ENCODE assay signal across 9 cellular contexts in the genomic region with DNA sequence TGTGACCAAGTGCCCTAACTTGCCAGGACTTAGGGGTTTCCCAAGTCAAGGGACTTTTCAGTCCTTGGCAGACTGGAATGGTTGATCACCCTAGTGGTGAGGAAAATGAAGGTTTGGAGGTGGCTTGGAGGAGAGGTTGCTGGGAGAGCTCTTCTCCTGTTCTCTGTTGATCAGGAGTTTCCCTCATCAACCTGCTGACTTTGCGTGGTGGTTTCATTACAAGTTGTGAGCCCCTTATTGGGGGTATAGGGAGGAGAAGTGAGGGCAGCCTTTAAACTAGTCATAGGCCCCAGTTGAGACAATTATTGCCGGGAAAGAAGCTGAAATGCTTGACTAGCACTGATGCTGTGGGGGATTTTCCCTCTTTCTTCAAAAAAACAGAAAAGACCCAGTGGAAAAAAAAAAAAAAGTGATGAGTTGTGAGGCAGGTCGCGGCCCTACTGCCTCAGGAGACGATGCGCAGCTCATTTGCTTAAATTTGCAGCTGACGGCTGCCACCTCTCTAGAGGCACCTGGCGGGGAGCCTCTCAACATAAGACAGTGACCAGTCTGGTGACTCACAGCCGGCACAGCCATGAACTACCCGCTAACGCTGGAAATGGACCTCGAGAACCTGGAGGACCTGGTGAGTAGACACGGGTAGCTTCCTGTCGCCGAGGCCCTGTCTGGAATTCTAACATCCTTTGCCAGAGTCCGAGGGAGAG. TPM values are rescaled to one million over a fixed set of nuclear protein-coding genes. Genes with fewer than 3 reads are reported as not detected.
DNase-seq lines count a peak whose midpoint lies in the region; ATAC-seq and TF ChIP-seq lines count a peak whose summit lies in the region.
"Had no signal": no experiment of that assay in that cellular context is flagged by ENCODE, and none has a peak within 500 bp of the region (broad histone marks: within the 10 kb centered on the region; RNA-seq: fewer than 3 reads in every experiment).

TSS of gene CXCR5 (plus strand) at position 525 of the 704 bp plus-strand sequence. CDS start at position 575, 50 bp downstream.

- no peaks in the 10 kb centered on the region for H3K27me3 ChIP-seq in mammary epithelial cell (ENCODE audit: insufficient read depth, low read length)

- H3K27ac Mint-ChIP-seq in activated CD4-positive, alpha-beta memory T cell treated with anti-CD3 and anti-CD28 coated beads, Interleukin-2, amount 10 ng/mL, durations not matched to agents 7 days and 5 days = peak within 1 kb of the TSS; percentile 16

- no TSS peak for BruUV-seq in mammary epithelial cell (replicated peaks; lab: Mats Ljungman, UMichigan)

- peak; percentile 65 for ATAC-seq in HG03159 (IDR thresholded peaks at IDR 0.05; ENCODE audit: unreplicated experiment)

- DNase-seq in SHP77 (lab: John Stamatoyannopoulos, UW) (peak; percentile 8 to 25), SHP77 treated with DMSO at 0.1 percent for 48 hours (lab: John Stamatoyannopoulos, UW) (no peak), mammary epithelial cell (no peak), HuH-7.5 (ENCODE audit: low spot score) (no peak), superior temporal gyrus (ENCODE audit: extremely low spot score) (no peak)
- DNase-seq in activated CD4-positive, alpha-beta memory T cell treated with anti-CD3 and anti-CD28 coated beads, Interleukin-2, amount 10 ng/mL, durations not matched to agents 7 days and 5 days = no peak
- peak; percentile 54 for DNase-seq in stimulated activated CD4-positive, alpha-beta T cell treated with anti-CD3 and anti-CD28 coated beads, Interleukin-12 subunit alpha, Interleukin-12 subunit beta, amount 100 ng/mL, for 4 hours

- no peak within 1 kb of the TSS for H2AFZ ChIP-seq in mammary epithelial cell (ENCODE audit: low read depth, low read length)

- no peaks in the 10 kb centered on the region for H3K79me2 ChIP-seq in mammary epithelial cell (ENCODE audit: insufficient read depth, low read length)

- H3K9me3 ChIP-seq in mammary epithelial cell (replicated peaks; ENCODE audit: insufficient read depth, low read length) = no peaks in the 10 kb centered on the region

- peaks cover 55% of the 10 kb centered on the region for H3K4me1 Mint-ChIP-seq in activated CD4-positive, alpha-beta memory T cell treated with anti-CD3 and anti-CD28 coated beads, Interleukin-2, amount 10 ng/mL, durations not matched to agents 7 days and 5 days

- H3K36me3 Mint-ChIP-seq in activated CD4-positive, alpha-beta memory T cell treated with anti-CD3 and anti-CD28 coated beads, Interleukin-2, amount 10 ng/mL, durations not matched to agents 7 days and 5 days (ENCODE audit: low read depth) = no peaks in the 10 kb centered on the region

- no peaks in the 10 kb centered on the region for H3K36me3 ChIP-seq in mammary epithelial cell (ENCODE audit: insufficient read depth, low read length)

- in situ Hi-C loops in mammary epithelial cell (cut with MboI; ENCODE audit: low sequenced_read_pairs in 2 of 2) = no loop called here

- WGBS in mammary epithelial cell (ENCODE audit: low coverage, missing lambda C conversion rate) = 92% methylated on average over 16 of the region's 16 CpGs

- POLR2A ChIA-PET in activated CD4-positive, alpha-beta memory T cell treated with anti-CD3 and anti-CD28 coated beads, Interleukin-2, amount 10 ng/mL, durations not matched to agents 7 days and 5 days (lab: Charles Lee) = interaction anchor here (0.7 to 2.2 kb wide), 9 partner anchors 10 to 94 kb away, joined by 3 to 21 read pairs (median 5); partner anchors contain the start of genes BCL9L and DDX6

- no peak within 1 kb of the TSS for H3K4me3 ChIP-seq in mammary epithelial cell (replicated peaks in 1 of 3; ENCODE audit: insufficient read depth in 1 of 3, low read depth in 2 of 3, low read length in 3 of 3)
- H3K4me3 ChIP-seq: SK-N-MC had no signal

- no peaks in the 10 kb centered on the region for H4K20me1 ChIP-seq in mammary epithelial cell (ENCODE audit: insufficient read depth, low read length)

- no peak within 1 kb of the TSS for H3K27ac ChIP-seq in mammary epithelial cell (ENCODE audit: insufficient read depth, low read depth, low read length)
- H3K27ac ChIP-seq: SK-N-MC had no signal

- peak within 1 kb of the TSS; percentile 53 for H3K4me3 Mint-ChIP-seq in activated CD4-positive, alpha-beta memory T cell treated with anti-CD3 and anti-CD28 coated beads, Interleukin-2, amount 10 ng/mL, durations not matched to agents 7 days and 5 days

- dilution Hi-C loops in mammary epithelial cell (cut with HindIII; ENCODE audit: low sequenced_read_pairs) = no loop called here

- H3K9ac ChIP-seq in mammary epithelial cell (ENCODE audit: insufficient read depth, low read length) = no peak within 1 kb of the TSS

- peaks cover 16% of the 10 kb centered on the region for H3K27me3 Mint-ChIP-seq in activated CD4-positive, alpha-beta memory T cell treated with anti-CD3 and anti-CD28 coated beads, Interleukin-2, amount 10 ng/mL, durations not matched to agents 7 days and 5 days

- no peaks in the 10 kb centered on the region for H3K9me3 Mint-ChIP-seq in activated CD4-positive, alpha-beta memory T cell treated with anti-CD3 and anti-CD28 coated beads, Interleukin-2, amount 10 ng/mL, durations not matched to agents 7 days and 5 days

- peak in 1 of 2 donors; percentile 8 for TF ChIP-seq CTCF in mammary epithelial cell (conservative IDR thresholded peaks at IDR 0.05 in 1 of 2, IDR thresholded peaks at IDR 0.05 in 1 of 2; ENCODE audit: extremely low read depth in 1 of 2, insufficient read depth in 1 of 2, low read depth in 1 of 2, low read length in 2 of 2)

- no peak within 1 kb of the TSS for H3K4me2 ChIP-seq in mammary epithelial cell (ENCODE audit: insufficient read depth, low read depth, low read length)

- peaks cover 11% of the 10 kb centered on the region for H3K4me1 ChIP-seq in mammary epithelial cell (ENCODE audit: insufficient read depth, low read length)

- CTCF ChIA-PET in activated CD4-positive, alpha-beta memory T cell treated with anti-CD3 and anti-CD28 coated beads, Interleukin-2, amount 10 ng/mL, durations not matched to agents 7 days and 5 days (lab: Charles Lee) = interaction anchor here (0.7 to 2.4 kb wide), 7 partner anchors 11 to 194 kb away, joined by 3 to 12 read pairs (median 4); no protein-coding TSS in a partner anchor
- CTCF ChIA-PET in mammary epithelial cell (lab: Charles Lee; ENCODE audit: low non-redundant PET) = no interaction called here

- intact Hi-C loops in mammary epithelial cell (cut with micrococcal nuclease) = no loop called here

RNA-seq across cellular contexts. Expression of gene CXCR5, which starts in this region (rescaled TPM):
- under 1 TPM; 0.83 to 0.86 TPM for total RNA-seq in activated CD4-positive, alpha-beta memory T cell treated with anti-CD3 and anti-CD28 coated beads, Interleukin-2, amount 10 ng/mL, durations not matched to agents 7 days and 5 days
- not detected for total RNA-seq in mammary epithelial cell
- polyA plus RNA-seq in mammary epithelial cell = not detected
- polyA minus RNA-seq in mammary epithelial cell = not detected

Comparison
In these comparisons a context has a peak if more than half of its experiments do, and no peak if none do; other contexts are left out.
1. DNase-seq: peak in SHP77 (2 of 2) and stimulated activated CD4-positive, alpha-beta T cell treated with anti-CD3 and anti-CD28 coated beads, Interleukin-12 subunit alpha, Interleukin-12 subunit beta, amount 100 ng/mL, for 4 hours (single experiment); none in SHP77 treated with DMSO at 0.1 percent for 48 hours (single experiment), activated CD4-positive, alpha-beta memory T cell treated with anti-CD3 and anti-CD28 coated beads, Interleukin-2, amount 10 ng/mL, durations not matched to agents 7 days and 5 days (single experiment), mammary epithelial cell (single experiment), HuH-7.5 (single experiment) and superior temporal gyrus (single experiment).